ENCODE assay signal across 8 cellular contexts in genomic region chr9:124284940-124285441, GRCh38. TPM values are rescaled to one million over a fixed set of nuclear protein-coding genes. Genes with fewer than 3 reads are reported as not detected.
DNase-seq lines count a peak whose midpoint lies in the region; ATAC-seq, FAIRE-seq and TF ChIP-seq lines count a peak whose summit lies in the region.

No MANE protein-coding gene starts in this region.

- in situ Hi-C loops in SK-MEL-5 (cut with HindIII; ENCODE audit: low pct_unique_long_range_greater_than_20kb, low sequenced_read_pairs) = no loop called here

- H3K27me3 Mint-ChIP-seq in activated CD8-positive, alpha-beta memory T cell treated with anti-CD3 and anti-CD28 coated beads, Interleukin-2, amount 10 ng/mL, durations not matched to agents 7 days and 5 days = no peaks in the 10 kb centered on the region
- no peaks in the 10 kb centered on the region for H3K27me3 Mint-ChIP-seq in MCF 10A (ENCODE audit: insufficient read depth, unreplicated experiment)

- CTCF ChIA-PET in BJ (lab: Yijun Ruan, JAX) (no interaction called here), MCF 10A (lab: Yijun Ruan, JAX) (no interaction called here)
- CTCF ChIA-PET in activated CD8-positive, alpha-beta memory T cell treated with anti-CD3 and anti-CD28 coated beads, Interleukin-2, amount 10 ng/mL, durations not matched to agents 7 days and 5 days (lab: Charles Lee) = no interaction called here

- no peak for FAIRE-seq in pancreas (lab: Jason Lieb, UNC)

- no peaks in the 10 kb centered on the region for H3K9me3 Mint-ChIP-seq in activated CD8-positive, alpha-beta memory T cell treated with anti-CD3 and anti-CD28 coated beads, Interleukin-2, amount 10 ng/mL, durations not matched to agents 7 days and 5 days (ENCODE audit: low read depth)
- H3K9me3 Mint-ChIP-seq in MCF 10A (ENCODE audit: unreplicated experiment) = no peaks in the 10 kb centered on the region

- peak overlapping the region in 3 of 4 donors; percentile 22 to 86 (median 70) for H3K27ac ChIP-seq in pancreas

- intact Hi-C loops in pancreas (cut with DNase I) = no loop called here
- intact Hi-C loops in MCF 10A (cut with micrococcal nuclease) = no loop called here

- no peak for TF ChIP-seq CTCF in BJ (IDR thresholded peaks at IDR 0.05; ENCODE audit: insufficient read depth, low read depth, low read length)
- TF ChIP-seq CTCF in pancreas (IDR thresholded peaks at IDR 0.05) = no peak
- TF ChIP-seq CTCF in MCF 10A (IDR thresholded peaks at IDR 0.05; ENCODE audit: unreplicated experiment) = no peak

- DNase-seq in BJ (ENCODE audit: low read depth) = peak; percentile 40
- DNase-seq in SK-MEL-5 (ENCODE audit: low read depth, low spot score) = peak; percentile 85
- DNase-seq in fibroblast of peridontal ligament (ENCODE audit: extremely low read depth) = peak; percentile 77
- no peak for DNase-seq in pancreas
- DNase-seq in activated CD8-positive, alpha-beta memory T cell treated with anti-CD3 and anti-CD28 coated beads, Interleukin-2, amount 10 ng/mL, durations not matched to agents 7 days and 5 days = no peak
- no peak for DNase-seq in RKO (ENCODE audit: low spot score)
- no peak for DNase-seq in MCF 10A (ENCODE audit: unreplicated experiment)
- DNase-seq in AG08396 (ENCODE audit: low spot score) = no peak

- no peak for ATAC-seq in pancreas
- no peak for ATAC-seq in activated CD8-positive, alpha-beta memory T cell treated with anti-CD3 and anti-CD28 coated beads, Interleukin-2, amount 10 ng/mL, durations not matched to agents 7 days and 5 days

- H3K4me3 ChIP-seq in BJ (ENCODE audit: low read depth, low read length) (no peak overlapping the region), pancreas (no peak overlapping the region)

- H3K27me3 ChIP-seq in BJ (ENCODE audit: control insufficient read depth, insufficient read depth, low read length) = no peaks in the 10 kb centered on the region
- H3K27me3 ChIP-seq in pancreas = no peaks in the 10 kb centered on the region

- WGBS in pancreas, 2 donors = 80 to 82% methylated on average over 18 of the region's 18 CpGs

- H3K27ac Mint-ChIP-seq in activated CD8-positive, alpha-beta memory T cell treated with anti-CD3 and anti-CD28 coated beads, Interleukin-2, amount 10 ng/mL, durations not matched to agents 7 days and 5 days = no peak overlapping the region
- no peak overlapping the region for H3K27ac Mint-ChIP-seq in MCF 10A (ENCODE audit: low read depth, unreplicated experiment)

- no TSS peak for BruUV-seq in MCF 10A (replicated peaks; lab: Mats Ljungman, UMichigan)

- H3K4me1 ChIP-seq in pancreas = peaks cover 3 to 46% (median 14%) of the 10 kb centered on the region in 3 donors

- peaks cover 8% of the 10 kb centered on the region for H3K36me3 ChIP-seq in BJ (ENCODE audit: control insufficient read depth, insufficient read depth, low read length)
- no peaks in the 10 kb centered on the region for H3K36me3 ChIP-seq in pancreas

- H3K4me1 Mint-ChIP-seq in activated CD8-positive, alpha-beta memory T cell treated with anti-CD3 and anti-CD28 coated beads, Interleukin-2, amount 10 ng/mL, durations not matched to agents 7 days and 5 days = peaks cover 31% of the 10 kb centered on the region
- peaks cover under 1% of the 10 kb centered on the region for H3K4me1 Mint-ChIP-seq in MCF 10A (ENCODE audit: insufficient read depth, unreplicated experiment)

- no peaks in the 10 kb centered on the region for H3K9me3 ChIP-seq in pancreas

- no peak overlapping the region for H3K4me3 Mint-ChIP-seq in activated CD8-positive, alpha-beta memory T cell treated with anti-CD3 and anti-CD28 coated beads, Interleukin-2, amount 10 ng/mL, durations not matched to agents 7 days and 5 days
- H3K4me3 Mint-ChIP-seq in MCF 10A (ENCODE audit: unreplicated experiment) = no peak overlapping the region

- H3K36me3 Mint-ChIP-seq in activated CD8-positive, alpha-beta memory T cell treated with anti-CD3 and anti-CD28 coated beads, Interleukin-2, amount 10 ng/mL, durations not matched to agents 7 days and 5 days = no peaks in the 10 kb centered on the region
- peaks cover 12% of the 10 kb centered on the region for H3K36me3 Mint-ChIP-seq in MCF 10A (ENCODE audit: insufficient read depth, unreplicated experiment)

- POLR2A ChIA-PET in BJ (lab: Charles Lee) = no interaction called here
- POLR2A ChIA-PET in MCF 10A (lab: Yijun Ruan, JAX) = no interaction called here

RNA-seq across cellular contexts. Expression of gene NEK6, which starts 27.2 kb away (rescaled TPM):
- polyA plus RNA-seq in BJ (2011; rRNA removed) = 71.1 and 73.6 TPM in 2 replicates
- polyA minus RNA-seq in BJ (2011; rRNA and poly(A)+ RNA removed) = 72.5 and 76.5 TPM in 2 replicates
- total RNA-seq in SK-MEL-5 (2014; rRNA removed; shearing (Covaris generic)) = 42.5 and 47.5 TPM in 2 replicates
- 94.9 and 112 TPM in 2 replicates for polyA plus RNA-seq in SK-MEL-5 (2015; cell fraction: cytosol; rRNA removed)
- polyA plus RNA-seq in SK-MEL-5 (2015; cell fraction: nucleus; rRNA removed) = 45.6 and 85.6 TPM in 2 replicates
- 10 to 100 TPM; 25.1 to 67.0 (median 34.2) TPM for total RNA-seq in pancreas
- polyA plus RNA-seq in pancreas = 10 to 100 TPM in 1 of 2 donors, 1 to 10 TPM in 1; 7.8 to 12.5 TPM
- 10 to 100 TPM in 1 of 2 experiments, 1 to 10 TPM in 1; 6.3 to 10.9 TPM for total RNA-seq in activated CD8-positive, alpha-beta memory T cell treated with anti-CD3 and anti-CD28 coated beads, Interleukin-2, amount 10 ng/mL, durations not matched to agents 7 days and 5 days
- total RNA-seq in MCF 10A (2022) = 25.1 and 27.5 TPM in 2 replicates

Comparison
In these comparisons a context has a peak if more than half of its experiments do, and no peak if none do; other contexts are left out.
1. DNase-seq: peak in BJ (single experiment), SK-MEL-5 (single experiment) and fibroblast of peridontal ligament (single experiment); none in pancreas (0 of 6), activated CD8-positive, alpha-beta memory T cell treated with anti-CD3 and anti-CD28 coated beads, Interleukin-2, amount 10 ng/mL, durations not matched to agents 7 days and 5 days (single experiment), RKO (single experiment), MCF 10A (single experiment) and AG08396 (single experiment).